ENCODE assay signal across 16 cellular contexts in the genomic region with DNA sequence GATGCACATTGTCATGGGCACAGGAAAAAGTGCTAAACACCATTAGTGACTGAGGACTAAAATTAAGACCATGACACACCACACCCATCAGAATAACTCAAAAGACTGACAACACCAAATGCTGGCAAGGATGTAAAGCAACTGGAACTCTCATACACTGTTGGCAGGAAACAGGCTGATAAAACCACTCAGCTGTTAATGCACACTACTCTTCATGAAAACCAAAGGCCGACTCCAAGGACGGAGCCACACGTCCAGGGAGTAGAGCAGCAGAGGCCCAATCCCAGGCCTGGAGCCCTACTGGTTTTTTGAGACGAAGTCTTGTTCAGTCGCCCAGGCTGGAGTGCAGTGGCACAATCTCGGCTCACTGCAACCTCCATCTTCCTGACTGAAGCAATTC. TPM values are rescaled to one million over a fixed set of nuclear protein-coding genes. Genes with fewer than 3 reads are reported as not detected.
DNase-seq lines count a peak whose midpoint lies in the region; ATAC-seq and TF ChIP-seq lines count a peak whose summit lies in the region.
"Had no signal": no experiment of that assay in that cellular context is flagged by ENCODE, and none has a peak within 500 bp of the region (broad histone marks: within the 10 kb centered on the region; RNA-seq: fewer than 3 reads in every experiment).

No MANE protein-coding gene starts in this region.

- H3K36me3 ChIP-seq in SJCRH30: peaks cover 14% of the 10 kb centered on the region
- peaks cover 0 to 54% (median 0%) of the 10 kb centered on the region in 9 donors for H3K36me3 ChIP-seq in heart right ventricle
- H3K36me3 ChIP-seq in psoas muscle (ENCODE audit: insufficient read depth in 1 of 2, low read depth in 1 of 2): peaks cover 3 to 30% of the 10 kb centered on the region in 2 donors
- H3K36me3 ChIP-seq: BE2C had no signal

- H3K9me3 Mint-ChIP-seq in CD4-positive, alpha-beta T cell: no peaks in the 10 kb centered on the region
- H3K9me3 Mint-ChIP-seq: CD8-positive, alpha-beta T cell; HFFc6 had no signal

- 40 to 76% methylated on average over 6 of the region's 6 CpGs for WGBS in heart right ventricle, 2 donors
- 25 to 52% (median 32%) methylated on average over 6 of the region's 6 CpGs for WGBS in psoas muscle, 3 donors

- DNase-seq in CD4-positive, alpha-beta T cell: no peak
- DNase-seq in SJCRH30 (peak; percentile 87 to 96), heart right ventricle (peak in 1 of 2 donors; percentile 36), psoas muscle (peak in 1 of 2 donors; percentile 61), DMS114 treated with DMSO at 0.1 percent for 48 hours (lab: John Stamatoyannopoulos, UW; ENCODE audit: unreplicated experiment) (no peak), NCI-H2196 treated with DMSO at 0.1 percent for 48 hours (lab: John Stamatoyannopoulos, UW; ENCODE audit: unreplicated experiment) (no peak), NCI-H128 (lab: John Stamatoyannopoulos, UW; ENCODE audit: unreplicated experiment) (no peak)
- DNase-seq: ACHN; BE2C; CD8-positive, alpha-beta T cell; GOT3; HFFc6; NCI-H2107; NCI-H748 treated with DMSO at 0.1 percent for 48 hours; PC-9 had no signal

- H3K27ac Mint-ChIP-seq in CD4-positive, alpha-beta T cell: peak overlapping the region; percentile 51
- H3K27ac Mint-ChIP-seq: CD8-positive, alpha-beta T cell; HFFc6 had no signal

- ATAC-seq in CD4-positive, alpha-beta T cell (ENCODE audit: poor library complexity): no peak
- ATAC-seq in heart right ventricle (peak; percentile 34 to 92 (median 82)), psoas muscle (peak; percentile 96 to 97 (median 96))
- ATAC-seq: CD8-positive, alpha-beta T cell had no signal

- POLR2A ChIA-PET in CD4-positive, alpha-beta T cell (lab: Charles Lee): no interaction called here

- peaks cover 12% of the 10 kb centered on the region for H3K4me1 ChIP-seq in SJCRH30
- H3K4me1 ChIP-seq in heart right ventricle: peaks cover 0 to 28% (median 2%) of the 10 kb centered on the region in 9 donors
- H3K4me1 ChIP-seq in psoas muscle: peaks cover 38% of the 10 kb centered on the region
- H3K4me1 ChIP-seq: BE2C had no signal

- TF ChIP-seq CTCF in CD4-positive, alpha-beta T cell (IDR thresholded peaks at IDR 0.05): no peak
- TF ChIP-seq CTCF in heart right ventricle (IDR thresholded peaks at IDR 0.05): no peak
- TF ChIP-seq CTCF in psoas muscle (IDR thresholded peaks at IDR 0.05): no peak

- peaks cover 37% of the 10 kb centered on the region for H3K4me1 Mint-ChIP-seq in CD4-positive, alpha-beta T cell (ENCODE audit: low read depth)

- no peak overlapping the region for H3K27ac ChIP-seq in CD4-positive, alpha-beta T cell (ENCODE audit: low read depth, low read length)
- peak overlapping the region; percentile 84 for H3K27ac ChIP-seq in SJCRH30
- peak overlapping the region in 5 of 10 donors; percentile 45 to 74 (median 54) for H3K27ac ChIP-seq in heart right ventricle
- peak overlapping the region; percentile 87 for H3K27ac ChIP-seq in psoas muscle
- H3K27ac ChIP-seq: HL-60, PC-9 had no signal

- CTCF ChIA-PET in CD4-positive, alpha-beta T cell (lab: Charles Lee): no interaction called here

- H3K9me3 ChIP-seq in CD4-positive, alpha-beta T cell (ENCODE audit: control insufficient read depth, low read length): no peaks in the 10 kb centered on the region
- H3K9me3 ChIP-seq in SJCRH30 (replicated peaks) (no peaks in the 10 kb centered on the region), heart right ventricle (no peaks in the 10 kb centered on the region), psoas muscle (no peaks in the 10 kb centered on the region)
- H3K9me3 ChIP-seq: BE2C had no signal

- H3K27me3 Mint-ChIP-seq in CD4-positive, alpha-beta T cell: no peaks in the 10 kb centered on the region

- H3K4me3 ChIP-seq in SJCRH30 (no peak overlapping the region), heart right ventricle (no peak overlapping the region), psoas muscle (peak overlapping the region; percentile 26)
- H3K4me3 ChIP-seq: PC-9 had no signal

- H3K36me3 Mint-ChIP-seq in CD4-positive, alpha-beta T cell (ENCODE audit: low read depth): peaks cover 56% of the 10 kb centered on the region

- no peak overlapping the region for H3K4me3 Mint-ChIP-seq in CD4-positive, alpha-beta T cell
- H3K4me3 Mint-ChIP-seq: CD8-positive, alpha-beta T cell; HFFc6 had no signal

- intact Hi-C loops in CD4-positive, alpha-beta T cell (cut with DNase I, micrococcal nuclease): loop anchor here in 1 of 2 experiments (10.0 kb wide), 2 partner anchors 298 to 548 kb away; no protein-coding TSS in a partner anchor
- intact Hi-C loops in heart right ventricle (cut with DNase I): loop anchor here in 3 of 10 donors (10.0 kb wide), 3 partner anchors 152 to 378 kb away; partner anchors contain the start of gene WNK1 (in 1 of the 3)
- intact Hi-C loops in psoas muscle (cut with DNase I): loop anchor here (10.0 kb wide), 2 partner anchors 188 to 298 kb away; partner anchors contain the start of gene WNK1 (in 1 of the 2)

- no peaks in the 10 kb centered on the region for H3K27me3 ChIP-seq in CD4-positive, alpha-beta T cell (ENCODE audit: control insufficient read depth, insufficient read depth, low read length)
- H3K27me3 ChIP-seq in SJCRH30 (no peaks in the 10 kb centered on the region), heart right ventricle (no peaks in the 10 kb centered on the region), psoas muscle (ENCODE audit: insufficient read depth in 3 of 3, low read length in 2 of 3) (no peaks in the 10 kb centered on the region)
- H3K27me3 ChIP-seq: BE2C had no signal

RNA-seq across cellular contexts. Expression of gene RAD52, which starts 6.4 kb away (rescaled TPM):
- 1 to 10 TPM; 7.0 to 8.1 TPM for total RNA-seq in CD4-positive, alpha-beta T cell
- 11.8 and 14.2 TPM in 2 replicates for total RNA-seq in SJCRH30 (2014; rRNA removed; shearing (Covaris generic))
- total RNA-seq in heart right ventricle: 1 to 10 TPM; 4.8 to 9.6 (median 6.1) TPM
- polyA plus RNA-seq in heart right ventricle: 10 to 100 TPM in 1 of 2 donors, 1 to 10 TPM in 1; 4.1 to 14.8 TPM
- total RNA-seq in psoas muscle: 10 to 100 TPM in 2 of 4 donors, 1 to 10 TPM in 2; 6.7 to 12.8 (median 9.2) TPM
- 10 to 100 TPM in 1 of 3 donors, 1 to 10 TPM in 2; 5.9 to 14.4 (median 6.8) TPM for polyA plus RNA-seq in psoas muscle

RNA-seq across cellular contexts. Expression of gene ERC1, which starts 48.0 kb away (rescaled TPM):
- total RNA-seq in CD4-positive, alpha-beta T cell: 10 to 100 TPM; 40.1 to 49.6 TPM
- 31.5 and 36.1 TPM in 2 replicates for total RNA-seq in SJCRH30 (2014; rRNA removed; shearing (Covaris generic))
- total RNA-seq in heart right ventricle: 10 to 100 TPM; 37.7 to 67.5 (median 49.5) TPM
- 10 to 100 TPM in 1 of 2 donors, 1 to 10 TPM in 1; 6.5 to 23.0 TPM for polyA plus RNA-seq in heart right ventricle
- total RNA-seq in psoas muscle: 10 to 100 TPM; 29.4 to 35.6 (median 33.2) TPM
- polyA plus RNA-seq in psoas muscle: 10 to 100 TPM in 1 of 3 donors, 1 to 10 TPM in 2; 4.0 to 14.0 (median 7.4) TPM

Comparison
In these comparisons a context has a peak if more than half of its experiments do, and no peak if none do; other contexts are left out.
1. DNase-seq: peak in SJCRH30 (2 of 2); none in CD4-positive, alpha-beta T cell (0 of 10), DMS114 treated with DMSO at 0.1 percent for 48 hours (single experiment), NCI-H2196 treated with DMSO at 0.1 percent for 48 hours (single experiment) and NCI-H128 (single experiment).